ENCODE assay signal across 1 cellular context in the genomic region with DNA sequence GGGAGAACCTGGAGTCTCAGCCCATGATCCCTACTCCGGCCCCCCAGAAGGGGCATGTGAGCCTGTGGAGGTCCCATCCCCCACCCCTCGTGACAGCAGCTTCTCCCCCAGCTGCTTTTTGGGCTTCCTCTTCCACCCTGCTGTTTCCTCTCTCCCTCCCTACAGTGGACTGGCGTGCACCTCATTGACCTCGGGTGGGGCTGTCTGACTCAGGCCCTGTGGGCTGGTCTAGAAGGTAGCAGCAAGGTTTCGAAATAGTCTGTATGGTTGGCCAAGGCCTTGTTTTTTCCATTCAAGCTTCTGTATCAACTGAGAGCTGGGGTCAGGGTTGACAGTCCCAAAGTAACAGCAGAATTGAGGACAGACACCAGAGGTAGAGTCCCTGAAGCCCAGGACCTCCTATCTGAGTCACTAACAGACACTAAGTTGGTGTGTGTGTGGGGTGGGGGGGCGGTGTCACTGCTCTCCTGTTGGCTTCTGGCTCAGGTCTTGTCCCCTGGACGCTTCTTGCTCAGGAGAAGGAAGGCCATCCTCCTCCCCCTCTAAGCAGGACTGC.
A peak's percentile ranks its signal among the peaks of the same experiment; 100 is the strongest.
TF ChIP-seq lines count a peak whose summit lies in the region.

No MANE protein-coding gene starts in this region.

TF ChIP-seq in IMR-90, 13 proteins besides CTCF, POLR2A, EP300 and RAD21:
- TF ChIP-seq CEBPB (IDR thresholded peaks at IDR 0.05; ENCODE audit: low read depth, low read length) = peak; percentile 89
- TF ChIP-seq RFX5 (IDR thresholded peaks at IDR 0.05; ENCODE audit: low read depth, low read length) = no peak
- TF ChIP-seq MAZ (IDR thresholded peaks at IDR 0.05; ENCODE audit: borderline replicate concordance, low read depth, low read length) = no peak
- TF ChIP-seq MXI1 (IDR thresholded peaks at IDR 0.05; ENCODE audit: borderline replicate concordance, low read depth, low read length) = no peak
